26 cellular contexts compared by ENCODE assay signal in genomic region chr2:113795405-113795920, GRCh38. TPM values are rescaled to one million over a fixed set of nuclear protein-coding genes. Genes with fewer than 3 reads are reported as not detected.
DNase-seq lines count a peak whose midpoint lies in the region; ATAC-seq and TF ChIP-seq lines count a peak whose summit lies in the region.
"Had no signal": no experiment of that assay in that cellular context is flagged by ENCODE, and none has a peak within 500 bp of the region (broad histone marks: within the 10 kb centered on the region; RNA-seq: fewer than 3 reads in every experiment).

No MANE protein-coding gene starts in this region.

- TF ChIP-seq CTCF in osteocyte (IDR thresholded peaks at IDR 0.05): no peak

- intact Hi-C loops in left ventricle myocardium superior (cut with micrococcal nuclease): no loop called here

- H3K79me2 ChIP-seq in Karpas-422 (ENCODE audit: low read length): no peaks in the 10 kb centered on the region

- no peak overlapping the region for H3K4me3 Mint-ChIP-seq in osteocyte (ENCODE audit: unreplicated experiment)
- H3K4me3 Mint-ChIP-seq: CD4-positive, alpha-beta memory T cell; memory B cell; stimulated activated memory B cell treated with anti-CD40 and anti-IgM and Interleukin-4, amounts not matched to agents 10 μg/mL and 1 μg/mL and 100 μg/mL, for 72 hours had no signal

- H3K9me3 Mint-ChIP-seq in osteocyte (ENCODE audit: unreplicated experiment): no peaks in the 10 kb centered on the region
- H3K9me3 Mint-ChIP-seq: memory B cell; stimulated activated memory B cell treated with anti-CD40 and anti-IgM and Interleukin-4, amounts not matched to agents 10 μg/mL and 1 μg/mL and 100 μg/mL, for 72 hours had no signal

- no peaks in the 10 kb centered on the region for H3K36me3 Mint-ChIP-seq in osteocyte (ENCODE audit: unreplicated experiment)
- H3K36me3 Mint-ChIP-seq: CD4-positive, alpha-beta memory T cell; memory B cell; stimulated activated memory B cell treated with anti-CD40 and anti-IgM and Interleukin-4, amounts not matched to agents 10 μg/mL and 1 μg/mL and 100 μg/mL, for 72 hours had no signal

- H3K9me3 ChIP-seq in Karpas-422 (ENCODE audit: low read length): no peaks in the 10 kb centered on the region
- H3K9me3 ChIP-seq: gastrocnemius medialis, SK-N-SH, spleen, suprapubic skin had no signal

- H3K4me1 ChIP-seq in Karpas-422 (ENCODE audit: low read length): peaks cover 13% of the 10 kb centered on the region
- H3K4me1 ChIP-seq: suprapubic skin had no signal

- no peaks in the 10 kb centered on the region for H3K27me3 ChIP-seq in Karpas-422 (ENCODE audit: low read length)
- H3K27me3 ChIP-seq: gastrocnemius medialis, spleen, suprapubic skin had no signal

- H3K9me2 ChIP-seq in Karpas-422 (replicated peaks; ENCODE audit: insufficient read depth, low read length): no peaks in the 10 kb centered on the region
- H3K9me2 ChIP-seq: SK-N-SH had no signal

- no peak overlapping the region for H2AFZ ChIP-seq in Karpas-422 (ENCODE audit: low read length)

- DNase-seq in EH (ENCODE audit: low read depth) (peak; percentile 52), NCI-H226 (peak; percentile 49), left ventricle myocardium superior (no peak), osteocyte (ENCODE audit: extremely low spot score, unreplicated experiment) (no peak), Kasumi-1 (lab: John Stamatoyannopoulos, UW) (no peak), Karpas-422 (no peak)
- DNase-seq: activated naive CD4-positive, alpha-beta T cell treated with Interleukin-2 at 50 U/mL for 16 hours; amygdala; CD4-positive, alpha-beta memory T cell; cortex of kidney; gastrocnemius medialis; GF-D8; NCI-H1092; NCI-H2029 treated with DMSO at 0.1 percent for 48 hours; NCI-H345; NCI-H774; occipital lobe; RPMI8226; SK-N-SH; spleen; stimulated activated CD4-positive, alpha-beta T cell treated with anti-CD3 and anti-CD28 coated beads, Interleukin-4, amount 100 ng/mL, for 1 hour had no signal

- H3K36me3 ChIP-seq in Karpas-422 (ENCODE audit: insufficient read depth, low read length): no peaks in the 10 kb centered on the region
- H3K36me3 ChIP-seq: gastrocnemius medialis, spleen, suprapubic skin had no signal

- no peak overlapping the region for H3K4me3 ChIP-seq in Karpas-422 (ENCODE audit: low read length)
- H3K4me3 ChIP-seq: gastrocnemius medialis, spleen, suprapubic skin had no signal

- peak overlapping the region; percentile 29 for H3K27ac Mint-ChIP-seq in osteocyte (ENCODE audit: unreplicated experiment)
- H3K27ac Mint-ChIP-seq: CD4-positive, alpha-beta memory T cell; memory B cell had no signal

- H3K4me1 Mint-ChIP-seq in osteocyte (ENCODE audit: unreplicated experiment): peaks cover 33% of the 10 kb centered on the region

- ATAC-seq in left ventricle myocardium superior: peak; percentile 81
- ATAC-seq in HG03108 (IDR thresholded peaks at IDR 0.05; ENCODE audit: unreplicated experiment): no peak
- ATAC-seq: esophagus mucosa; gastrocnemius medialis; stimulated activated memory B cell treated with anti-CD40 and anti-IgM and Interleukin-4, amounts not matched to agents 10 μg/mL and 1 μg/mL and 100 μg/mL, for 72 hours had no signal

- no peaks in the 10 kb centered on the region for H4K20me1 ChIP-seq in Karpas-422 (ENCODE audit: insufficient read depth, low read depth, low read length)

- H3K9ac ChIP-seq in Karpas-422 (ENCODE audit: low read length): no peak overlapping the region
- H3K9ac ChIP-seq: SK-N-SH had no signal

- no peaks in the 10 kb centered on the region for H3K27me3 Mint-ChIP-seq in osteocyte (ENCODE audit: unreplicated experiment)
- H3K27me3 Mint-ChIP-seq: stimulated activated memory B cell treated with anti-CD40 and anti-IgM and Interleukin-4, amounts not matched to agents 10 μg/mL and 1 μg/mL and 100 μg/mL, for 72 hours had no signal

- no peak overlapping the region for H3K4me2 ChIP-seq in Karpas-422 (ENCODE audit: low read depth, low read length, poor library complexity, severe bottlenecking)
- H3K4me2 ChIP-seq: SK-N-SH had no signal

- H3K27ac ChIP-seq in Karpas-422 (ENCODE audit: low read length): no peak overlapping the region
- H3K27ac ChIP-seq: gastrocnemius medialis, spleen, suprapubic skin had no signal

RNA-seq across cellular contexts. Expression of gene SLC35F5, which starts 39.0 kb away (rescaled TPM):
- 56.2 TPM for total RNA-seq in left ventricle myocardium superior
- 83.4 and 89.0 TPM in 2 replicates for total RNA-seq in osteocyte
- 66.0 and 160 TPM in 2 replicates for total RNA-seq in Karpas-422 (2014; rRNA removed; shearing (Covaris generic); ENCODE audit: low replicate concordance)

Comparison
In these comparisons a context has a peak if more than half of its experiments do, and no peak if none do; other contexts are left out.
1. DNase-seq: peak in EH (single experiment) and NCI-H226 (single experiment); none in left ventricle myocardium superior (single experiment), osteocyte (single experiment), Kasumi-1 (0 of 2) and Karpas-422 (single experiment).